31 cellular contexts compared by ENCODE assay signal in the genomic region with DNA sequence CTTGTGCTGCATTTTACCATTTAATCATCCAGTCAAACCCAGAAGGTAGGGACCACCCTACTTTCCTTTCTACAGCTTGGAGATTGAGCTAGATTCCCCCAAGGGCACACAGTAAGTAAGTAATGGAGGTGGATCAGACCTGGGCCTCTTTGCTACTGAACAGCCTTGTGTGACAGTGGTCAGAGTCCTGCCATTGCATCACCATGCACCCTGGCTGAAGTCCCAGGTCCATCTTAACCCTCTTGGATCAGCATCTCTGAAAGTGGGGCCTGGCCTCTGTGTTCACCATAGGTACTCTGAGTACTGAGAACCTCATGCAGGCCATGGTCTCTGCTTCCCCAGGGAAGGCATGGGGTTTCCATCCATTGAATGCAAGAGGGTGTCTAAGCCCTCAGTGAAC.
"Had no signal": no experiment of that assay in that cellular context is flagged by ENCODE, and none has a peak within 500 bp of the region (broad histone marks: within the 10 kb centered on the region; RNA-seq: fewer than 3 reads in every experiment).

No MANE protein-coding gene starts in this region.

- H3K4me1 ChIP-seq: pancreas, spleen, upper lobe of right lung, uterus had no signal

- DNase-seq: naive B cell; naive thymus-derived CD8-positive, alpha-beta T cell; nephron progenitor cell; nucleus accumbens; pancreas; posterior cingulate gyrus; psoas muscle; right cardiac atrium; spleen; stimulated activated CD4-positive, alpha-beta T cell treated with anti-CD3 and anti-CD28 coated beads, Interleukin-12 subunit alpha, Interleukin-12 subunit beta, amount 100 ng/mL, for 4 hours; stimulated activated CD4-positive, alpha-beta T cell treated with anti-CD3 and anti-CD28 coated beads, Interleukin-1b, Interleukin-23, amount 100 ng/mL, for 48 hours; stimulated activated CD4-positive, alpha-beta T cell treated with anti-CD3 and anti-CD28 coated beads, Interleukin-4, amount 100 ng/mL, for 1 hour; stimulated activated CD4-positive, alpha-beta T cell treated with anti-CD3 and anti-CD28 coated beads, Interleukin-4, amount 100 ng/mL, for 4 hours; stimulated activated CD8-positive, alpha-beta memory T cell treated with anti-CD3 and anti-CD28 coated beads, Interleukin-4, amount 100 ng/mL, for 48 hours; stimulated activated naive B cell treated with anti-CD40 and anti-IgM and Interleukin-4, amounts not matched to agents 10 μg/mL and 1 μg/mL and 100 μg/mL, for 72 hours; stimulated activated naive CD4-positive, alpha-beta T cell treated with Interleukin-2 at 50 U/mL for 16 hours; stomach; thyroid gland; trophoblast cell; upper lobe of right lung; uterus had no signal

- H3K27ac ChIP-seq: neutrophil, pancreas, psoas muscle, skin epidermis, spleen, stomach, thoracic aorta, thyroid gland, tibial nerve, upper lobe of right lung, uterus had no signal

- H3K9me3 Mint-ChIP-seq: natural killer cell treated with Interleukin-12 subunit alpha and Interleukin-12 subunit beta and Interleukin-15 and Interleukin-18, amount 100 ng/mL, for 72 hours; stimulated activated naive B cell treated with anti-CD40 and anti-IgM and Interleukin-4, amounts not matched to agents 10 μg/mL and 1 μg/mL and 100 μg/mL, for 72 hours; stimulated activated naive CD8-positive, alpha-beta T cell treated with anti-CD3 and anti-CD28 coated beads, Interleukin-15, Interleukin-2, amounts not matched to agents 100 ng/mL and 50 ng/mL, for 24 hours had no signal

- H3K36me3 Mint-ChIP-seq: naive B cell; natural killer cell treated with Interleukin-12 subunit alpha and Interleukin-12 subunit beta and Interleukin-15 and Interleukin-18, amount 100 ng/mL, for 72 hours; stimulated activated naive B cell treated with anti-CD40 and anti-IgM and Interleukin-4, amounts not matched to agents 10 μg/mL and 1 μg/mL and 100 μg/mL, for 72 hours had no signal

- H3K27me3 ChIP-seq: neutrophil, pancreas, spleen, stomach, thyroid gland, tibial nerve, upper lobe of right lung, uterus had no signal

- H3K4me1 Mint-ChIP-seq: naive B cell; neural crest cell; stimulated activated naive B cell treated with anti-CD40 and anti-IgM and Interleukin-4, amounts not matched to agents 10 μg/mL and 1 μg/mL and 100 μg/mL, for 72 hours had no signal

- H3K27ac Mint-ChIP-seq: naive B cell; natural killer cell treated with Interleukin-12 subunit alpha and Interleukin-12 subunit beta and Interleukin-15 and Interleukin-18, amount 100 ng/mL, for 72 hours; nephron progenitor cell; progenitor cell of endocrine pancreas; stimulated activated naive B cell treated with anti-CD40 and anti-IgM and Interleukin-4, amounts not matched to agents 10 μg/mL and 1 μg/mL and 100 μg/mL, for 72 hours; stimulated activated naive CD8-positive, alpha-beta T cell treated with anti-CD3 and anti-CD28 coated beads, Interleukin-15, Interleukin-2, amounts not matched to agents 100 ng/mL and 50 ng/mL, for 24 hours had no signal

- H3K4me3 Mint-ChIP-seq: naive B cell; naive thymus-derived CD8-positive, alpha-beta T cell; natural killer cell treated with Interleukin-12 subunit alpha and Interleukin-12 subunit beta and Interleukin-15 and Interleukin-18, amount 100 ng/mL, for 72 hours; nephron progenitor cell; neural crest cell; stimulated activated naive B cell treated with anti-CD40 and anti-IgM and Interleukin-4, amounts not matched to agents 10 μg/mL and 1 μg/mL and 100 μg/mL, for 72 hours; stimulated activated naive CD8-positive, alpha-beta T cell treated with anti-CD3 and anti-CD28 coated beads, Interleukin-15, Interleukin-2, amounts not matched to agents 100 ng/mL and 50 ng/mL, for 24 hours had no signal

- H3K36me3 ChIP-seq: neutrophil, pancreas, spleen, stomach, thoracic aorta, thyroid gland, tibial nerve, upper lobe of right lung, uterus had no signal

- FAIRE-seq: pancreas had no signal

- ATAC-seq: naive thymus-derived CD8-positive, alpha-beta T cell; natural killer cell treated with Interleukin-12 subunit alpha and Interleukin-12 subunit beta and Interleukin-15 and Interleukin-18, amount 100 ng/mL, for 72 hours; pancreas; psoas muscle; right cardiac atrium; sciatic nerve; stimulated activated naive B cell treated with anti-CD40 and anti-IgM and Interleukin-4, amounts not matched to agents 10 μg/mL and 1 μg/mL and 100 μg/mL, for 72 hours; upper lobe of right lung had no signal

- H3K9me3 ChIP-seq: neutrophil, pancreas, psoas muscle, stomach, thoracic aorta, thyroid gland, tibial nerve, upper lobe of right lung, uterus had no signal

- H3K4me3 ChIP-seq: pancreas, psoas muscle, skin epidermis, smooth muscle cell, spleen, stomach, thoracic aorta, thyroid gland, tibial nerve, upper lobe of right lung, uterus had no signal
